2 cellular contexts compared by ENCODE assay signal in the genomic region with DNA sequence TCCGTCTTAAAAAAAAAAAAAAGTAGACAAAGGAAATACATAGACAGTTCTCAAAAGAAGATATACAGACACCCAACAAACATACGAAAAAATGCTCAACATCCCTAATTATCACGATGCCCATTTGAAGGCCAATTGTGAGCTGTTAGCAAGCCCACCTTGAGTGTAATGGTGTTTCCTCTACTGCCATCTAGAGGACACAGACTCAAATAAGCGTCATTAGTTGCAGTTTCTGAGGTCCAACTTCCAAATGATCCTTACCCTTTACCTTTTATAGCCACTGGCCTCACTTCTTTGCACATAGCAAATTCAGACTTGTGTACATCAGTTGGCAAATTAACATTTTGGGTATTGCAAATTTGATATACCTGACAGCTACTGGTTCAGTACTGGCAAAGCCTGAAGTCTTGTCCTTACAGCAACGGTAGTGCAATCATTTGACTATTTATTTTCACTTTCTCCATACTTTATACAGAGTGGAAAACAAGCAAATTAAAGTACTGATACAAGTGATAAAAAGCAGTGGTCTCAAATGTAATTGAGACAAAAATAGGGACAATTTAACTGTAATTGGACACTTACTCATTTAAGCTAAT.
TF ChIP-seq lines count a peak whose summit lies in the region.

No MANE protein-coding gene starts in this region.

TF ChIP-seq in IMR-90, 13 proteins besides CTCF, POLR2A, EP300 and RAD21 (continued from another document):
- no peak for TF ChIP-seq MXI1 (IDR thresholded peaks at IDR 0.05; ENCODE audit: borderline replicate concordance, low read depth, low read length)
- TF ChIP-seq, protein P1, sequence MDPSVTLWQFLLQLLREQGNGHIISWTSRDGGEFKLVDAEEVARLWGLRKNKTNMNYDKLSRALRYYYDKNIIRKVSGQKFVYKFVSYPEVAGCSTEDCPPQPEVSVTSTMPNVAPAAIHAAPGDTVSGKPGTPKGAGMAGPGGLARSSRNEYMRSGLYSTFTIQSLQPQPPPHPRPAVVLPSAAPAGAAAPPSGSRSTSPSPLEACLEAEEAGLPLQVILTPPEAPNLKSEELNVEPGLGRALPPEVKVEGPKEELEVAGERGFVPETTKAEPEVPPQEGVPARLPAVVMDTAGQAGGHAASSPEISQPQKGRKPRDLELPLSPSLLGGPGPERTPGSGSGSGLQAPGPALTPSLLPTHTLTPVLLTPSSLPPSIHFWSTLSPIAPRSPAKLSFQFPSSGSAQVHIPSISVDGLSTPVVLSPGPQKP (IDR thresholded peaks at IDR 0.05; ENCODE audit: borderline replicate concordance, low read depth, low read length) = no peak
- TF ChIP-seq RCOR1 (IDR thresholded peaks at IDR 0.05; ENCODE audit: insufficient replicate concordance, low read length) = no peak
- no peak for TF ChIP-seq BHLHE40 (IDR thresholded peaks at IDR 0.05; ENCODE audit: low read depth, low read length)
- TF ChIP-seq SMC3 (IDR thresholded peaks at IDR 0.05; ENCODE audit: low read depth, low read length) = no peak
- no peak for TF ChIP-seq FOS (IDR thresholded peaks at IDR 0.05; ENCODE audit: low read depth, low read length)
- no peak for TF ChIP-seq MAFK (IDR thresholded peaks at IDR 0.05; ENCODE audit: low read depth, low read length)

TF ChIP-seq in liver, 16 proteins besides CTCF, POLR2A, EP300 and RAD21 (continued from another document):
- TF ChIP-seq, protein P2, sequence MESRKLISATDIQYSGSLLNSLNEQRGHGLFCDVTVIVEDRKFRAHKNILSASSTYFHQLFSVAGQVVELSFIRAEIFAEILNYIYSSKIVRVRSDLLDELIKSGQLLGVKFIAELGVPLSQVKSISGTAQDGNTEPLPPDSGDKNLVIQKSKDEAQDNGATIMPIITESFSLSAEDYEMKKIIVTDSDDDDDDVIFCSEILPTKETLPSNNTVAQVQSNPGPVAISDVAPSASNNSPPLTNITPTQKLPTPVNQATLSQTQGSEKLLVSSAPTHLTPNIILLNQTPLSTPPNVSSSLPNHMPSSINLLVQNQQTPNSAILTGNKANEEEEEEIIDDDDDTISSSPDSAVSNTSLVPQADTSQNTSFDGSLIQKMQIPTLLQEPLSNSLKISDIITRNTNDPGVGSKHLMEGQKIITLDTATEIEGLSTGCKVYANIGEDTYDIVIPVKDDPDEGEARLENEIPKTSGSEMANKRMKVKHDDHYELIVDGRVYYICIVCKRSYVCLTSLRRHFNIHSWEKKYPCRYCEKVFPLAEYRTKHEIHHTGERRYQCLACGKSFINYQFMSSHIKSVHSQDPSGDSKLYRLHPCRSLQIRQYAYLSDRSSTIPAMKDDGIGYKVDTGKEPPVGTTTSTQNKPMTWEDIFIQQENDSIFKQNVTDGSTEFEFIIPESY (IDR thresholded peaks at IDR 0.05) = no peak
- TF ChIP-seq FOXA1 (IDR thresholded peaks at IDR 0.05) (no peak), SP1 (IDR thresholded peaks at IDR 0.05) (no peak), RXRA (IDR thresholded peaks at IDR 0.05) (no peak)
- TF ChIP-seq, protein P3, sequence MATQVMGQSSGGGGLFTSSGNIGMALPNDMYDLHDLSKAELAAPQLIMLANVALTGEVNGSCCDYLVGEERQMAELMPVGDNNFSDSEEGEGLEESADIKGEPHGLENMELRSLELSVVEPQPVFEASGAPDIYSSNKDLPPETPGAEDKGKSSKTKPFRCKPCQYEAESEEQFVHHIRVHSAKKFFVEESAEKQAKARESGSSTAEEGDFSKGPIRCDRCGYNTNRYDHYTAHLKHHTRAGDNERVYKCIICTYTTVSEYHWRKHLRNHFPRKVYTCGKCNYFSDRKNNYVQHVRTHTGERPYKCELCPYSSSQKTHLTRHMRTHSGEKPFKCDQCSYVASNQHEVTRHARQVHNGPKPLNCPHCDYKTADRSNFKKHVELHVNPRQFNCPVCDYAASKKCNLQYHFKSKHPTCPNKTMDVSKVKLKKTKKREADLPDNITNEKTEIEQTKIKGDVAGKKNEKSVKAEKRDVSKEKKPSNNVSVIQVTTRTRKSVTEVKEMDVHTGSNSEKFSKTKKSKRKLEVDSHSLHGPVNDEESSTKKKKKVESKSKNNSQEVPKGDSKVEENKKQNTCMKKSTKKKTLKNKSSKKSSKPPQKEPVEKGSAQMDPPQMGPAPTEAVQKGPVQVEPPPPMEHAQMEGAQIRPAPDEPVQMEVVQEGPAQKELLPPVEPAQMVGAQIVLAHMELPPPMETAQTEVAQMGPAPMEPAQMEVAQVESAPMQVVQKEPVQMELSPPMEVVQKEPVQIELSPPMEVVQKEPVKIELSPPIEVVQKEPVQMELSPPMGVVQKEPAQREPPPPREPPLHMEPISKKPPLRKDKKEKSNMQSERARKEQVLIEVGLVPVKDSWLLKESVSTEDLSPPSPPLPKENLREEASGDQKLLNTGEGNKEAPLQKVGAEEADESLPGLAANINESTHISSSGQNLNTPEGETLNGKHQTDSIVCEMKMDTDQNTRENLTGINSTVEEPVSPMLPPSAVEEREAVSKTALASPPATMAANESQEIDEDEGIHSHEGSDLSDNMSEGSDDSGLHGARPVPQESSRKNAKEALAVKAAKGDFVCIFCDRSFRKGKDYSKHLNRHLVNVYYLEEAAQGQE (IDR thresholded peaks at IDR 0.05) = no peak
